22 cellular contexts compared by ENCODE assay signal in genomic region chr1:91601554-91602322, GRCh38.
DNase-seq lines count a peak whose midpoint lies in the region; ATAC-seq and TF ChIP-seq lines count a peak whose summit lies in the region.
"Had no signal": no experiment of that assay in that cellular context is flagged by ENCODE, and none has a peak within 500 bp of the region (broad histone marks: within the 10 kb centered on the region; RNA-seq: fewer than 3 reads in every experiment).

No MANE protein-coding gene starts in this region.

- H3K9me3 ChIP-seq in HEK293 (ENCODE audit: control insufficient read depth, insufficient read depth, low read depth, low read length) (no peaks in the 10 kb centered on the region), sigmoid colon (no peaks in the 10 kb centered on the region)
- H3K9me3 ChIP-seq: adrenal gland, neutrophil, thoracic aorta had no signal

- POLR2A ChIA-PET in HEK293 (lab: Yijun Ruan, JAX): no interaction called here

- CTCF ChIA-PET in HEK293 (lab: Yijun Ruan, JAX): interaction anchor here (0.5 kb wide), 1 partner anchor 1927 kb away, joined by 3 read pairs; no protein-coding TSS in a partner anchor

- peak overlapping the region in 3 of 5 experiments; percentile 3 to 34 (median 21) for H3K27ac Mint-ChIP-seq in brain

- 83 to 92% methylated on average over 12 of the region's 12 CpGs for WGBS in sigmoid colon, 2 donors

- peaks cover 0 to 2% (median 0%) of the 10 kb centered on the region in 5 experiments for H3K9me3 Mint-ChIP-seq in brain
- H3K9me3 Mint-ChIP-seq: CD8-positive, alpha-beta memory T cell had no signal

- H3K4me1 Mint-ChIP-seq in brain: peaks cover 14% of the 10 kb centered on the region

- TF ChIP-seq POLR2A in sigmoid colon (IDR thresholded peaks at IDR 0.05) (no peak), GM18505 (IDR thresholded peaks at IDR 0.05; ENCODE audit: borderline replicate concordance, extremely low read depth, insufficient read depth, insufficient read length) (no peak)

- ATAC-seq in left ventricle myocardium superior (peak; percentile 95), HG03354 (IDR thresholded peaks at IDR 0.05; ENCODE audit: poor library complexity, severe bottlenecking, unreplicated experiment) (no peak), GM18505 (IDR thresholded peaks at IDR 0.05; ENCODE audit: unreplicated experiment) (no peak)
- ATAC-seq: HepG2 had no signal

- H3K4me1 ChIP-seq in HEK293 (ENCODE audit: control insufficient read depth, insufficient read depth, low read length) (no peaks in the 10 kb centered on the region), sigmoid colon (peaks cover 0 to 28% (median 12%) of the 10 kb centered on the region in 4 donors)
- H3K4me1 ChIP-seq: adrenal gland had no signal

- no peak for TF ChIP-seq EP300 in sigmoid colon (IDR thresholded peaks at IDR 0.05)

- DNase-seq in left ventricle myocardium superior (peak; percentile 88), sigmoid colon (no peak), HCEC 1CT (no peak)
- DNase-seq: activated CD4-positive, CD25-positive, alpha-beta regulatory T cell; activated T-cell treated with anti-CD3 and anti-CD28 coated beads, Interleukin-2, amount 50 U/mL, for 1 hour; CD8-positive, alpha-beta memory T cell; DMS153; GDM1; NCI-H1105 treated with DMSO at 0.1 percent for 48 hours; stimulated activated naive CD4-positive, alpha-beta T cell; T1000 had no signal

- H3K36me3 Mint-ChIP-seq in brain: no peaks in the 10 kb centered on the region

- H3K4me3 Mint-ChIP-seq in brain: no peak overlapping the region
- H3K4me3 Mint-ChIP-seq: CD8-positive, alpha-beta memory T cell had no signal

- H3K27me3 ChIP-seq in sigmoid colon: no peaks in the 10 kb centered on the region
- H3K27me3 ChIP-seq: adrenal gland, neutrophil had no signal

- H3K27ac ChIP-seq in HEK293 (ENCODE audit: extremely low read depth, low read depth, low read length): no peak overlapping the region
- H3K27ac ChIP-seq in sigmoid colon: peak overlapping the region in 3 of 4 donors; percentile 10 to 67 (median 66)
- H3K27ac ChIP-seq: adrenal gland, HL-60, neutrophil, RWPE1, thoracic aorta had no signal

- intact Hi-C loops in left ventricle myocardium superior (cut with micrococcal nuclease): no loop called here
- intact Hi-C loops in sigmoid colon (cut with DNase I): no loop called here

- H3K36me3 ChIP-seq in HEK293 (ENCODE audit: control insufficient read depth in 2 of 2, insufficient read depth in 1 of 2, low read length in 2 of 2) (no peaks in the 10 kb centered on the region), sigmoid colon (no peaks in the 10 kb centered on the region)
- H3K36me3 ChIP-seq: adrenal gland, neutrophil, thoracic aorta had no signal

- TF ChIP-seq CTCF in HEK293 (tag by site-specific recombination; IDR thresholded peaks at IDR 0.05) (no peak), brain (conservative IDR thresholded peaks at IDR 0.05) (no peak), sigmoid colon (IDR thresholded peaks at IDR 0.05) (no peak)

- peaks cover 11% of the 10 kb centered on the region for H3K27me3 Mint-ChIP-seq in brain
- H3K27me3 Mint-ChIP-seq: CD8-positive, alpha-beta memory T cell had no signal

- H3K4me3 ChIP-seq in HEK293 (ENCODE audit: low read depth, low read length): no peak overlapping the region
- H3K4me3 ChIP-seq in sigmoid colon: no peak overlapping the region
- H3K4me3 ChIP-seq: adrenal gland, smooth muscle cell, thoracic aorta had no signal

TF ChIP-seq in HEK293, 187 proteins besides CTCF, POLR2A, EP300 and RAD21:
- TF ChIP-seq ATF2 (tag by site-specific recombination; IDR thresholded peaks at IDR 0.05; ENCODE audit: low read depth) (no peak), GLIS1 (tag by site-specific recombination; IDR thresholded peaks at IDR 0.05) (peak; percentile 57), PRDM2 (tag by site-specific recombination; IDR thresholded peaks at IDR 0.05; ENCODE audit: borderline replicate concordance) (no peak), ZIC2 (tag by site-specific recombination; IDR thresholded peaks at IDR 0.05) (peak; percentile 98), ZNF18 (tag by site-specific recombination; IDR thresholded peaks at IDR 0.05) (no peak), TCF7L2 (IDR thresholded peaks at IDR 0.05; ENCODE audit: borderline replicate concordance, low read depth, low read length) (no peak), ZSCAN4 (tag by site-specific recombination; IDR thresholded peaks at IDR 0.05) (peak; percentile 96)
